1 cellular context compared by ENCODE assay signal in genomic region chr10:23671866-23672265, GRCh38.
TF ChIP-seq lines count a peak whose summit lies in the region.

No MANE protein-coding gene starts in this region.

TF ChIP-seq in H1, 55 proteins besides CTCF, POLR2A, EP300 and RAD21:
- TF ChIP-seq YY1 (IDR thresholded peaks at IDR 0.05; ENCODE audit: low read depth, low read length) = peak; percentile 75; the same call in 1 of the 2 replicates
- TF ChIP-seq POLR2AphosphoS5 (IDR thresholded peaks at IDR 0.05; ENCODE audit: low read depth, low read length) = 0 out of 2 replicates have a peak, but pooled peaks have one; percentile 15
